Comparison of ENCODE assay signal across 14 cellular contexts in the genomic region with DNA sequence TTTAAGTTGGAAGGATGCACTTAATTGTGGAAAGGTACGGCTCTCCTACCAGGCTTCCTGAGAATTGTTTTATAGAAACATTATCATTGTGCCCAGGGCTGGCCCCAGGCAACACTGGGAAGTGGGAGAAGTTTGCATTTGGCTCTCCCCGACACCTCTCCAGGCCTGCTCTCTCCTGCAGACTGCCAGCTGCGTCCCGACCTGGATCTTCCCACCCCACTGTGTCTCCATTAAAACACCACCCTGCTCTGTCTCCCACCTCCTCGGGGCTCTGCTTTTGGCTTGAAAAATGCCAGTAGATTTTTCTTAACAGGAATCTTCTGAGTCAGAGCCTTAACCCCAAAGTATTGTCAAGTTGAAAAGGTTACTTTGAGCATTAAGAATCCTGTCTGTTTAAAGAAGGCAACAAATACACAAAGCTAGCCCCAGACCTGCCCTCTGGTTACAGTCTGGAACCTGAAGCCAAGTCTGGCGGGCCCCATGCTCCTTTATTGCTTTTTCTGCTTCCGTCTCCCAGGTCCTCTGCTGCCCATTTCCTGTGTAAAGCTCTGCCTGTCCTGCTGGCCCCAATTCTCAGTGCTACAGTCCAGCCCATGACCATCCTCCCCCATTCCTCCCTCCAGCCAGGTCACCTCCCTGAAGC.
DNase-seq lines count a peak whose midpoint lies in the region; ATAC-seq, FAIRE-seq and TF ChIP-seq lines count a peak whose summit lies in the region.
"Had no signal": no experiment of that assay in that cellular context is flagged by ENCODE, and none has a peak within 500 bp of the region (broad histone marks: within the 10 kb centered on the region; RNA-seq: fewer than 3 reads in every experiment).

No MANE protein-coding gene starts in this region.

- in situ Hi-C loops in G401 (cut with HindIII; ENCODE audit: low sequenced_read_pairs): no loop called here

- H2AFZ ChIP-seq in GM23338: no peak overlapping the region

- no peak overlapping the region for H3K27ac ChIP-seq in GM23338 (ENCODE audit: low read depth)
- no peak overlapping the region for H3K27ac ChIP-seq in lung (ENCODE audit: low read depth in 1 of 2, low read length in 1 of 2)
- no peak overlapping the region for H3K27ac ChIP-seq in pancreas
- H3K27ac ChIP-seq: BLaER1 treated with 17β-estradiol and CSF1 and Interleukin-3, amounts not matched to agents 10 nM and 100 nM had no signal

- H3K4me3 Mint-ChIP-seq in GM23338: no peak overlapping the region
- H3K4me3 Mint-ChIP-seq in brain: no peak overlapping the region
- H3K4me3 Mint-ChIP-seq: HFFc6 had no signal

- WGBS in lung, 2 donors: 78 to 84% methylated on average over 7 of the region's 7 CpGs
- WGBS in pancreas, 2 donors: 56 to 59% methylated on average over 7 of the region's 7 CpGs

- H3K27me3 ChIP-seq in GM23338 (ENCODE audit: insufficient read depth): no peaks in the 10 kb centered on the region
- no peaks in the 10 kb centered on the region for H3K27me3 ChIP-seq in lung (ENCODE audit: control insufficient read depth, insufficient read depth)
- H3K27me3 ChIP-seq in pancreas: no peaks in the 10 kb centered on the region
- H3K27me3 ChIP-seq: BLaER1 treated with 17β-estradiol and CSF1 and Interleukin-3, amounts not matched to agents 10 nM and 100 nM had no signal

- H3K4me3 ChIP-seq in GM23338: no peak overlapping the region
- H3K4me3 ChIP-seq in lung: no peak overlapping the region
- no peak overlapping the region for H3K4me3 ChIP-seq in pancreas
- H3K4me3 ChIP-seq: BLaER1 treated with 17β-estradiol and CSF1 and Interleukin-3, amounts not matched to agents 10 nM and 100 nM had no signal

- H3K9me3 Mint-ChIP-seq in GM23338 (no peaks in the 10 kb centered on the region; the same call in 2 of the 3 replicates), brain (peaks cover 3 to 10% (median 8%) of the 10 kb centered on the region in 5 experiments)

- peaks cover 20% of the 10 kb centered on the region for H3K4me1 Mint-ChIP-seq in GM23338
- H3K4me1 Mint-ChIP-seq in brain: peaks cover 51% of the 10 kb centered on the region

- H3K4me2 ChIP-seq in GM23338: no peak overlapping the region
- H3K4me2 ChIP-seq: BLaER1 treated with 17β-estradiol and CSF1 and Interleukin-3, amounts not matched to agents 10 nM and 100 nM had no signal

- H4K20me1 ChIP-seq in GM23338 (replicated peaks; ENCODE audit: insufficient read depth): no peaks in the 10 kb centered on the region
- H4K20me1 ChIP-seq: BLaER1 treated with 17β-estradiol and CSF1 and Interleukin-3, amounts not matched to agents 10 nM and 100 nM had no signal

- H3K27ac Mint-ChIP-seq in GM23338 (peak overlapping the region; percentile 66; the same call in 1 of the 2 replicates), brain (peak overlapping the region in 3 of 5 experiments; percentile 26 to 83 (median 52))
- H3K27ac Mint-ChIP-seq: HFFc6 had no signal

- no peak for FAIRE-seq in pancreas (lab: Jason Lieb, UNC)
- FAIRE-seq: A204.1, H54 had no signal

- DNase-seq in GM23338 (ENCODE audit: low spot score) (no peak), lung (ENCODE audit: low spot score) (peak; percentile 18), pancreas (peak in 1 of 6 donors; percentile 13), G401 (ENCODE audit: low spot score) (no peak), NCI-H1417 (lab: John Stamatoyannopoulos, UW) (no peak), NCI-H2029 (lab: John Stamatoyannopoulos, UW) (no peak)
- no peak for DNase-seq in activated effector memory CD4-positive, alpha-beta T cell treated with Interleukin-2 at 50 U/mL for 16 hours
- DNase-seq: DMS 273 treated with DMSO at 0.1 percent for 48 hours, HFFc6, NCI-H2171 had no signal

- intact Hi-C loops in pancreas (cut with DNase I): no loop called here

- TF ChIP-seq CTCF in GM23338 (conservative IDR thresholded peaks at IDR 0.05; ENCODE audit: low read depth in 2 of 2) (no peak), brain (conservative IDR thresholded peaks at IDR 0.05) (no peak), lung (IDR thresholded peaks at IDR 0.05; ENCODE audit: control extremely low read depth, extremely low read depth) (no peak), pancreas (IDR thresholded peaks at IDR 0.05) (no peak)

- H3K27me3 Mint-ChIP-seq in GM23338 (ENCODE audit: insufficient read depth, low read depth, poor library complexity): peaks cover 5% of the 10 kb centered on the region
- H3K27me3 Mint-ChIP-seq in brain: no peaks in the 10 kb centered on the region

- H3K36me3 Mint-ChIP-seq in GM23338 (ENCODE audit: low read depth): no peaks in the 10 kb centered on the region
- no peaks in the 10 kb centered on the region for H3K36me3 Mint-ChIP-seq in brain

- H3K9me3 ChIP-seq in lung (ENCODE audit: control insufficient read depth in 2 of 2, insufficient read depth in 1 of 2, low read length in 1 of 2): no peaks in the 10 kb centered on the region
- no peaks in the 10 kb centered on the region for H3K9me3 ChIP-seq in pancreas
- H3K9me3 ChIP-seq: BLaER1 treated with 17β-estradiol and CSF1 and Interleukin-3, amounts not matched to agents 10 nM and 100 nM had no signal

- no peaks in the 10 kb centered on the region for H3K4me1 ChIP-seq in GM23338 (ENCODE audit: insufficient read depth)
- peaks cover 0 to 2% of the 10 kb centered on the region in 2 donors for H3K4me1 ChIP-seq in lung (ENCODE audit: control insufficient read depth in 2 of 2, insufficient read depth in 2 of 2, low read length in 2 of 2)
- peaks cover 0 to 4% (median 0%) of the 10 kb centered on the region in 3 donors for H3K4me1 ChIP-seq in pancreas

- H3K36me3 ChIP-seq in GM23338 (ENCODE audit: insufficient read depth) (no peaks in the 10 kb centered on the region), lung (ENCODE audit: control insufficient read depth in 2 of 2, insufficient read depth in 2 of 2, low read length in 2 of 2) (no peaks in the 10 kb centered on the region), pancreas (no peaks in the 10 kb centered on the region)
- H3K36me3 ChIP-seq: BLaER1 treated with 17β-estradiol and CSF1 and Interleukin-3, amounts not matched to agents 10 nM and 100 nM had no signal

- no peaks in the 10 kb centered on the region for H3F3A ChIP-seq in GM23338 (replicated peaks; ENCODE audit: low read depth)

- ATAC-seq in GM23338 (no peak), lung (ENCODE audit: insufficient read depth, low FRiP score) (no peak), pancreas (peak in 3 of 4 donors; percentile 32 to 62 (median 40))

- H3K79me2 ChIP-seq in GM23338 (replicated peaks; ENCODE audit: insufficient read depth): no peaks in the 10 kb centered on the region

- H3K9me2 ChIP-seq in GM23338 (ENCODE audit: insufficient read depth): no peaks in the 10 kb centered on the region

TF ChIP-seq in GM23338, 12 proteins besides CTCF, POLR2A, EP300 and RAD21 (continues in another document):
- TF ChIP-seq, protein P1, sequence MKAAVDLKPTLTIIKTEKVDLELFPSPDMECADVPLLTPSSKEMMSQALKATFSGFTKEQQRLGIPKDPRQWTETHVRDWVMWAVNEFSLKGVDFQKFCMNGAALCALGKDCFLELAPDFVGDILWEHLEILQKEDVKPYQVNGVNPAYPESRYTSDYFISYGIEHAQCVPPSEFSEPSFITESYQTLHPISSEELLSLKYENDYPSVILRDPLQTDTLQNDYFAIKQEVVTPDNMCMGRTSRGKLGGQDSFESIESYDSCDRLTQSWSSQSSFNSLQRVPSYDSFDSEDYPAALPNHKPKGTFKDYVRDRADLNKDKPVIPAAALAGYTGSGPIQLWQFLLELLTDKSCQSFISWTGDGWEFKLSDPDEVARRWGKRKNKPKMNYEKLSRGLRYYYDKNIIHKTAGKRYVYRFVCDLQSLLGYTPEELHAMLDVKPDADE (IDR thresholded peaks at IDR 0.05): no peak
- TF ChIP-seq JUNB (IDR thresholded peaks at IDR 0.05; ENCODE audit: unreplicated experiment) (no peak), NANOG (IDR thresholded peaks at IDR 0.05; ENCODE audit: borderline replicate concordance) (no peak), STAT1 (IDR thresholded peaks at IDR 0.05; ENCODE audit: unreplicated experiment) (no peak), CREB1 (CRISPR knock-in tag; IDR thresholded peaks at IDR 0.05; ENCODE audit: low read depth) (no peak), ZNF331 (CRISPR knock-in tag; IDR thresholded peaks at IDR 0.05; ENCODE audit: low read depth) (no peak), EZH2 (IDR thresholded peaks at IDR 0.05; ENCODE audit: low read depth, unreplicated experiment) (no peak)

Comparison
In these comparisons a context has a peak if more than half of its experiments do, and no peak if none do; other contexts are left out.
1. ATAC-seq: peak in pancreas (3 of 4); none in GM23338 (single experiment) and lung (single experiment).